Comparison of ENCODE assay signal across 20 cellular contexts in the genomic region with DNA sequence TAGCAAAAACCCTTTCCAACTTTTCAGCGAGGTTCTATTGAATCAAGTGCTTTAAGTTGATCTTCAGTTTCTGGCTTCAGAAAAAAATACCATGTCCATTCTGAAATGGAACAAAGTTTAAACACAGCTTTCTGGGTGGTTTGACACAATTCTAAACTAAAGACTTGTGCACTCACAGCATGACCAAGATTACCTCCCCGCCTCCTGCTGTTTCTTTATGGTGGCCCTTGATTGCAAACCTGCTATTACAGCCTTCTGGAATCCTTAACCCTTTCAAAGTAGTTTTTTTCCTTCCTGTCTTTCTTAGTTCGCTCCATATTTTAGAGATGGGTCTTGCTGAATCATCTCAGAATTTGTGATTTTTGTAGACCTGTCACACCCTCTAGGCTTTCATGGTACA.
DNase-seq lines count a peak whose midpoint lies in the region; ATAC-seq and TF ChIP-seq lines count a peak whose summit lies in the region.
"Had no signal": no experiment of that assay in that cellular context is flagged by ENCODE, and none has a peak within 500 bp of the region (broad histone marks: within the 10 kb centered on the region; RNA-seq: fewer than 3 reads in every experiment).

No MANE protein-coding gene starts in this region.

- WGBS in mesendoderm (ENCODE audit: extremely low coverage, insufficient coverage, low lambda C conversion rate) = no CpG with 5 or more reads among the region's 3 CpGs

- H3K36me3 Mint-ChIP-seq in activated CD4-positive, alpha-beta T cell treated with anti-CD3 and anti-CD28 coated beads, Interleukin-2, amount 10 ng/mL, durations not matched to agents 24 days and 14 days (ENCODE audit: low read depth) = no peaks in the 10 kb centered on the region
- H3K36me3 Mint-ChIP-seq in effector memory CD8-positive, alpha-beta T cell (ENCODE audit: insufficient read depth) = peaks cover 3% of the 10 kb centered on the region
- H3K36me3 Mint-ChIP-seq: CD8-positive, alpha-beta memory T cell had no signal

- no peak overlapping the region for H4K8ac ChIP-seq in mesendoderm (ENCODE audit: low read depth, low read length)

- H2BK5ac ChIP-seq in mesendoderm (ENCODE audit: low read length) = no peak overlapping the region

- intact Hi-C loops in activated CD4-positive, alpha-beta T cell treated with anti-CD3 and anti-CD28 coated beads, Interleukin-2, amount 10 ng/mL, durations not matched to agents 24 days and 14 days (cut with micrococcal nuclease) = loop anchor here (5.0 kb wide), 2 partner anchors 927 to 1112 kb away; no protein-coding TSS in a partner anchor
- intact Hi-C loops in left colon (cut with DNase I, micrococcal nuclease) = no loop called here

- H3K27ac Mint-ChIP-seq in activated CD4-positive, alpha-beta T cell treated with anti-CD3 and anti-CD28 coated beads, Interleukin-2, amount 10 ng/mL, durations not matched to agents 24 days and 14 days = no peak overlapping the region
- H3K27ac Mint-ChIP-seq in effector memory CD8-positive, alpha-beta T cell = no peak overlapping the region
- H3K27ac Mint-ChIP-seq: CD8-positive, alpha-beta memory T cell had no signal

- no peak overlapping the region for H3K4me3 Mint-ChIP-seq in activated CD4-positive, alpha-beta T cell treated with anti-CD3 and anti-CD28 coated beads, Interleukin-2, amount 10 ng/mL, durations not matched to agents 24 days and 14 days
- no peak overlapping the region for H3K4me3 Mint-ChIP-seq in effector memory CD8-positive, alpha-beta T cell
- H3K4me3 Mint-ChIP-seq: CD8-positive, alpha-beta memory T cell had no signal

- H3K27me3 ChIP-seq in HUES48 (ENCODE audit: control insufficient read depth, insufficient read depth, low read length) (no peaks in the 10 kb centered on the region), mesendoderm (ENCODE audit: insufficient read depth, low read length, poor library complexity) (no peaks in the 10 kb centered on the region)

- peaks cover 3% of the 10 kb centered on the region for H3K9me3 Mint-ChIP-seq in activated CD4-positive, alpha-beta T cell treated with anti-CD3 and anti-CD28 coated beads, Interleukin-2, amount 10 ng/mL, durations not matched to agents 24 days and 14 days
- H3K9me3 Mint-ChIP-seq in effector memory CD8-positive, alpha-beta T cell = peaks cover 7 to 12% of the 10 kb centered on the region in 2 donors

- H3K79me2 ChIP-seq in mesendoderm (ENCODE audit: control insufficient read depth, insufficient read depth, low read length) = no peaks in the 10 kb centered on the region

- peak; percentile 12 for DNase-seq in ELF-1 (ENCODE audit: low read depth, low spot score)
- peak; percentile 54 for DNase-seq in choroid plexus epithelial cell (ENCODE audit: low read depth)
- DNase-seq in mesendoderm = peak; percentile 69
- DNase-seq in activated CD4-positive, alpha-beta T cell treated with anti-CD3 and anti-CD28 coated beads, Interleukin-2, amount 10 ng/mL, durations not matched to agents 24 days and 14 days = no peak
- DNase-seq in effector memory CD8-positive, alpha-beta T cell = no peak
- DNase-seq in left colon = no peak
- DNase-seq: C1 segment of cervical spinal cord; CD8-positive, alpha-beta memory T cell; DMS53; EL; GOT3; NCI-H1436; NCI-H2029 treated with DMSO at 0.1 percent for 48 hours; NCI-H82; OCI-M1; SHP77; SK-N-SH had no signal

- no peak overlapping the region for H2BK120ac ChIP-seq in mesendoderm (ENCODE audit: low read depth, low read length)

- H4K5ac ChIP-seq in mesendoderm (ENCODE audit: low read length) = no peak overlapping the region

- H2BK15ac ChIP-seq in mesendoderm (replicated peaks; ENCODE audit: low read depth) = no peak overlapping the region

- peak overlapping the region; percentile 29 for H3K27ac ChIP-seq in HUES48 (ENCODE audit: low read depth, low read length)
- H3K27ac ChIP-seq in mesendoderm (ENCODE audit: low read depth, low read length) = no peak overlapping the region
- H3K27ac ChIP-seq: A549, KMS-11 had no signal

- no peak overlapping the region for H3K4me2 ChIP-seq in mesendoderm (ENCODE audit: low read length)
- H3K4me2 ChIP-seq: A549, KMS-11, SK-N-SH had no signal

- no peak overlapping the region for H3K23ac ChIP-seq in mesendoderm (ENCODE audit: low read length)

- no peak overlapping the region for H3K4ac ChIP-seq in mesendoderm (ENCODE audit: low read depth, low read length)

- ATAC-seq in effector memory CD8-positive, alpha-beta T cell (replicated peaks) = no peak
- no peak for ATAC-seq in left colon

- no peaks in the 10 kb centered on the region for H3K27me3 Mint-ChIP-seq in activated CD4-positive, alpha-beta T cell treated with anti-CD3 and anti-CD28 coated beads, Interleukin-2, amount 10 ng/mL, durations not matched to agents 24 days and 14 days
- H3K27me3 Mint-ChIP-seq in effector memory CD8-positive, alpha-beta T cell = peaks cover 4 to 9% of the 10 kb centered on the region in 2 donors

- H3K4me1 Mint-ChIP-seq in activated CD4-positive, alpha-beta T cell treated with anti-CD3 and anti-CD28 coated beads, Interleukin-2, amount 10 ng/mL, durations not matched to agents 24 days and 14 days = no peaks in the 10 kb centered on the region
- H3K4me1 Mint-ChIP-seq in effector memory CD8-positive, alpha-beta T cell (ENCODE audit: low read depth in 2 of 2) = no peaks in the 10 kb centered on the region
- H3K4me1 Mint-ChIP-seq: CD8-positive, alpha-beta memory T cell had no signal

- no peaks in the 10 kb centered on the region for H3K79me1 ChIP-seq in mesendoderm (ENCODE audit: low read length)

- H3K9ac ChIP-seq in HUES48 (ENCODE audit: low read depth, low read length) (no peak overlapping the region), mesendoderm (ENCODE audit: low read length) (no peak overlapping the region)
- H3K9ac ChIP-seq: KMS-11, SK-N-SH had no signal

- H3K36me3 ChIP-seq in HUES48 (ENCODE audit: control insufficient read depth, insufficient read depth, low read length) = no peaks in the 10 kb centered on the region
- H3K36me3 ChIP-seq in mesendoderm (ENCODE audit: control insufficient read depth, insufficient read depth, low read length) = no peaks in the 10 kb centered on the region

- no peak overlapping the region for H3K56ac ChIP-seq in mesendoderm (ENCODE audit: low read length)

- H3K9me3 ChIP-seq in HUES48 (ENCODE audit: control insufficient read depth, insufficient read depth, low read length) = peaks cover 5% of the 10 kb centered on the region
- H3K9me3 ChIP-seq: SK-N-SH had no signal

- TF ChIP-seq CTCF in choroid plexus epithelial cell (conservative IDR thresholded peaks at IDR 0.05; ENCODE audit: low read depth, low read length) = no peak

- H3K4me3 ChIP-seq in HUES48 (ENCODE audit: low read depth, low read length) = peak overlapping the region; percentile 13; the same call in 1 of the 2 replicates
- no peak overlapping the region for H3K4me3 ChIP-seq in choroid plexus epithelial cell (ENCODE audit: low read depth, low read length)
- no peak overlapping the region for H3K4me3 ChIP-seq in mesendoderm (ENCODE audit: low read length)
- H3K4me3 ChIP-seq: A549 had no signal

- no peak overlapping the region for H3K18ac ChIP-seq in mesendoderm (ENCODE audit: low read length)

- H3K4me1 ChIP-seq in HUES48 (ENCODE audit: control insufficient read depth, insufficient read depth, low read length) (peaks cover 29% of the 10 kb centered on the region), mesendoderm (ENCODE audit: control insufficient read depth, low read depth, low read length) (peaks cover 7% of the 10 kb centered on the region)

- H2AK5ac ChIP-seq in mesendoderm (ENCODE audit: low read length) = no peak overlapping the region

Comparison
In these comparisons a context has a peak if more than half of its experiments do, and no peak if none do; other contexts are left out.
1. DNase-seq: peak in ELF-1 (single experiment), choroid plexus epithelial cell (single experiment) and mesendoderm (single experiment); none in activated CD4-positive, alpha-beta T cell treated with anti-CD3 and anti-CD28 coated beads, Interleukin-2, amount 10 ng/mL, durations not matched to agents 24 days and 14 days (single experiment), effector memory CD8-positive, alpha-beta T cell (0 of 3) and left colon (0 of 2).